ENCODE assay signal across 22 cellular contexts in the genomic region with DNA sequence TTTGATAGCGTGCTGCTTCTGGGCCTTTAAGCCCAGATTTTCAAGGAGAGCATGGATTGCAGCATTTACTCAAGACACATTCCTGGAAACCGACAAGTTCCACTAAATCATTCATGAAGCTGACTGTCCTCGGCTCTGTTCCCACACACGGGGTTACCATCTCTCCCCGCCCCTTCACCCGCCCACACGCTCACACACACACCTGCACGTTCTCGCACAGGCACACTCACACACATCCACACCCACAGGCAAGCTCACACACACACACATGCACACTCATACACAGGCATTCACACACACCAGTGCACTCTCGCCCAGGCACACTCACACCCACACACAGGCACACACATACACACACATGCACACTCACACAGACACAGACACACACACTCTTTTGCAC.
DNase-seq lines count a peak whose midpoint lies in the region; ATAC-seq lines count a peak whose summit lies in the region.
"Had no signal": no experiment of that assay in that cellular context is flagged by ENCODE, and none has a peak within 500 bp of the region (broad histone marks: within the 10 kb centered on the region; RNA-seq: fewer than 3 reads in every experiment).

No MANE protein-coding gene starts in this region.

- intact Hi-C loops in posterior cingulate gyrus (cut with DNase I) = no loop called here

- H3K4me3 ChIP-seq in BLaER1 treated with 17β-estradiol and CSF1 and Interleukin-3, amounts not matched to agents 10 nM and 100 nM = no peak overlapping the region
- no peak overlapping the region for H3K4me3 ChIP-seq in skeletal muscle cell (ENCODE audit: low read depth, low read length)
- H3K4me3 ChIP-seq: dorsolateral prefrontal cortex, ovary, SJSA1, vagina had no signal

- H3K9me3 ChIP-seq in BLaER1 treated with 17β-estradiol and CSF1 and Interleukin-3, amounts not matched to agents 10 nM and 100 nM (replicated peaks in 1 of 11) = peaks cover 0 to 23% (median 4%) of the 10 kb centered on the region in 11 experiments; a peak in 8 of 22 replicates
- H3K9me3 ChIP-seq: ovary, SJSA1, vagina had no signal

- peaks cover 4% of the 10 kb centered on the region for H3K9me3 Mint-ChIP-seq in activated T-cell treated with anti-CD3 and anti-CD28 coated beads, Interleukin-2, amount 50 U/mL, for 4 hours
- H3K9me3 Mint-ChIP-seq: T-helper 2 cell treated with Interferon-gamma antibody and Interleukin-4, amounts not matched to agents 5 μg/mL and 100 μg/mL, for 36 hours had no signal

- H3K4me3 Mint-ChIP-seq in activated T-cell treated with anti-CD3 and anti-CD28 coated beads, Interleukin-2, amount 50 U/mL, for 4 hours = no peak overlapping the region
- H3K4me3 Mint-ChIP-seq: T-helper 2 cell treated with Interferon-gamma antibody and Interleukin-4, amounts not matched to agents 5 μg/mL and 100 μg/mL, for 36 hours had no signal

- peak overlapping the region in 3 of 11 experiments; percentile 14 to 39 (median 34); a peak in 4 of 22 replicates for H3K27ac ChIP-seq in BLaER1 treated with 17β-estradiol and CSF1 and Interleukin-3, amounts not matched to agents 10 nM and 100 nM
- H3K27ac ChIP-seq: dorsolateral prefrontal cortex, ovary, SJSA1, vagina had no signal

- peak; percentile 61 for DNase-seq in amniotic epithelial cell (ENCODE audit: low read depth)
- DNase-seq in glomerular visceral epithelial cell (ENCODE audit: extremely low spot score) = peak; percentile 40
- peak; percentile 34 for DNase-seq in skeletal muscle cell (ENCODE audit: low read depth)
- no peak for DNase-seq in activated T-cell treated with anti-CD3 and anti-CD28 coated beads, Interleukin-2, amount 50 U/mL, for 4 hours
- no peak for DNase-seq in posterior cingulate gyrus
- DNase-seq: activated CD4-positive, CD25-positive, alpha-beta regulatory T cell treated with anti-CD3 and anti-CD28 coated beads, Interleukin-2, amount 50 U/mL, for 72 hours; activated effector memory CD4-positive, alpha-beta T cell treated with anti-CD3 and anti-CD28 coated beads, Interleukin-2, amount 50 U/mL, for 16 hours; dorsolateral prefrontal cortex; GF-D8; kidney; NCI-H2029; NCI-H524; ovary; stimulated activated CD4-positive, alpha-beta T cell treated with anti-CD3 and anti-CD28 coated beads, Interleukin-12 subunit alpha, Interleukin-12 subunit beta, amount 100 ng/mL, for 4 hours; stimulated activated naive CD4-positive, alpha-beta T cell had no signal

- peaks cover 12% of the 10 kb centered on the region for H3K27me3 Mint-ChIP-seq in activated T-cell treated with anti-CD3 and anti-CD28 coated beads, Interleukin-2, amount 50 U/mL, for 4 hours (ENCODE audit: low read depth)

- peak overlapping the region in 4 of 11 experiments; percentile 3 to 57 (median 16); a peak in 3 of 22 replicates for H3K9ac ChIP-seq in BLaER1 treated with 17β-estradiol and CSF1 and Interleukin-3, amounts not matched to agents 10 nM and 100 nM

- H4K20me1 ChIP-seq in BLaER1 treated with 17β-estradiol and CSF1 and Interleukin-3, amounts not matched to agents 10 nM and 100 nM = no peaks in the 10 kb centered on the region

- no peaks in the 10 kb centered on the region for H3K4me1 Mint-ChIP-seq in activated T-cell treated with anti-CD3 and anti-CD28 coated beads, Interleukin-2, amount 50 U/mL, for 4 hours (ENCODE audit: low read depth)

- H3K36me3 ChIP-seq in BLaER1 treated with 17β-estradiol and CSF1 and Interleukin-3, amounts not matched to agents 10 nM and 100 nM = no peaks in the 10 kb centered on the region
- H3K36me3 ChIP-seq: ovary, SJSA1, vagina had no signal

- no peak for ATAC-seq in activated T-cell treated with anti-CD3 and anti-CD28 coated beads, Interleukin-2, amount 50 U/mL, for 4 hours
- no peak for ATAC-seq in GM18870 (IDR thresholded peaks at IDR 0.05; ENCODE audit: unreplicated experiment)
- ATAC-seq in HG02588 (IDR thresholded peaks at IDR 0.05; ENCODE audit: unreplicated experiment) = no peak
- ATAC-seq: HCT116 had no signal

- no peaks in the 10 kb centered on the region for H3K27me3 ChIP-seq in BLaER1 treated with 17β-estradiol and CSF1 and Interleukin-3, amounts not matched to agents 10 nM and 100 nM
- H3K27me3 ChIP-seq: ovary, SJSA1, vagina had no signal

- H3K4me1 ChIP-seq in BLaER1 treated with 17β-estradiol and CSF1 and Interleukin-3, amounts not matched to agents 10 nM and 100 nM = peaks cover 19 to 41% (median 30%) of the 10 kb centered on the region in 10 experiments
- H3K4me1 ChIP-seq: vagina had no signal

- peak overlapping the region; percentile 59 to 90 (median 75) for H3K4me2 ChIP-seq in BLaER1 treated with 17β-estradiol and CSF1 and Interleukin-3, amounts not matched to agents 10 nM and 100 nM

- H3K36me3 Mint-ChIP-seq in activated T-cell treated with anti-CD3 and anti-CD28 coated beads, Interleukin-2, amount 50 U/mL, for 4 hours (ENCODE audit: insufficient read depth) = no peaks in the 10 kb centered on the region

Comparison
In these comparisons a context has a peak if more than half of its experiments do, and no peak if none do; other contexts are left out.
1. DNase-seq: peak in amniotic epithelial cell (single experiment), glomerular visceral epithelial cell (single experiment) and skeletal muscle cell (single experiment); none in activated T-cell treated with anti-CD3 and anti-CD28 coated beads, Interleukin-2, amount 50 U/mL, for 4 hours (single experiment) and posterior cingulate gyrus (0 of 10).